Comparison of ENCODE assay signal across 21 cellular contexts in the genomic region with DNA sequence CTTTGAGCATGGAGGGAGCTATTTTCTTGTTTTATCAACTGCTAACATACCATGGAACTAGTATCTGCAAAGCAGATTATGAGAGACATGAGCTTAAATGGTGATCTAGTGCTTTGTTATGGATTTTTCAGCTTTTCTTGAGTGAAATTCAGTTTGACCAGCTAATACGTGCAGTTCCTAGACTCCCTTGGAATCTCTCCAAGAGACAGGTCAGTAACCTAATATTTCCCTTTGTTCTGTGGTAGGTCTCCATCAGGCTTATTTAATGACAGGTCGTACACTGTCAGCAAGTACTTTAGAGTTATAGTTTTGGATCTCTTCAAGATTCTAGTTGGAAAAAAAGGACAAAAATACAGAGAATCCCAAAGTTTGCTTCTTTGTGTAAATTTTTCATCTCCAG.
"Had no signal": no experiment of that assay in that cellular context is flagged by ENCODE, and none has a peak within 500 bp of the region (broad histone marks: within the 10 kb centered on the region; RNA-seq: fewer than 3 reads in every experiment).

No MANE protein-coding gene starts in this region.

- ATAC-seq: gastrocnemius medialis; heart right ventricle; stimulated activated naive B cell treated with anti-CD40 and anti-IgM and Interleukin-4, amounts not matched to agents 10 μg/mL and 1 μg/mL and 100 μg/mL, for 72 hours had no signal

- H3K27ac Mint-ChIP-seq: activated B cell treated with CpG ODN at 0.5 μM for 24 hours; activated naive CD8-positive, alpha-beta T cell treated with anti-CD3 and anti-CD28 coated beads for 36 hours; activated T-helper 1 cell treated with anti-CD3 and anti-CD28 coated beads, Interleukin-12 subunit alpha, Interleukin-12 subunit beta, Interleukin-2, Interleukin-4 antibody, amounts not matched to agents 30 ng/mL and 10 ng/mL and 1 ng/mL, durations not matched to agents 14 hours and 24 hours and 36 hours; endodermal cell; naive B cell; stimulated activated naive B cell treated with anti-CD40 and anti-IgM and Interleukin-4, amounts not matched to agents 10 μg/mL and 1 μg/mL and 100 μg/mL, for 72 hours; T-helper 2 cell treated with Interferon-gamma antibody and Interleukin-4, amounts not matched to agents 5 μg/mL and 100 μg/mL, for 36 hours had no signal

- H3K4me1 Mint-ChIP-seq: activated B cell treated with CpG ODN at 0.5 μM for 24 hours; activated naive CD8-positive, alpha-beta T cell treated with anti-CD3 and anti-CD28 coated beads for 36 hours; endodermal cell; naive B cell; stimulated activated naive B cell treated with anti-CD40 and anti-IgM and Interleukin-4, amounts not matched to agents 10 μg/mL and 1 μg/mL and 100 μg/mL, for 72 hours had no signal

- H3K27me3 Mint-ChIP-seq: activated B cell treated with CpG ODN at 0.5 μM for 24 hours; activated naive CD8-positive, alpha-beta T cell treated with anti-CD3 and anti-CD28 coated beads for 36 hours; stimulated activated naive B cell treated with anti-CD40 and anti-IgM and Interleukin-4, amounts not matched to agents 10 μg/mL and 1 μg/mL and 100 μg/mL, for 72 hours had no signal

- H3K4me3 ChIP-seq: dorsolateral prefrontal cortex, gastrocnemius medialis, heart right ventricle, right atrium auricular region, thyroid gland had no signal

- FAIRE-seq: urothelium cell line had no signal

- H3K36me3 ChIP-seq: brain microvascular endothelial cell, gastrocnemius medialis, heart right ventricle, right atrium auricular region, thyroid gland had no signal

- H3K27me3 ChIP-seq: brain microvascular endothelial cell, dorsolateral prefrontal cortex, gastrocnemius medialis, heart right ventricle, right atrium auricular region, thyroid gland had no signal

- H3K4me3 Mint-ChIP-seq: activated B cell treated with CpG ODN at 0.5 μM for 24 hours; activated naive CD8-positive, alpha-beta T cell treated with anti-CD3 and anti-CD28 coated beads for 36 hours; activated T-helper 1 cell treated with anti-CD3 and anti-CD28 coated beads, Interleukin-12 subunit alpha, Interleukin-12 subunit beta, Interleukin-2, Interleukin-4 antibody, amounts not matched to agents 30 ng/mL and 10 ng/mL and 1 ng/mL, durations not matched to agents 14 hours and 24 hours and 36 hours; endodermal cell; naive B cell; stimulated activated naive B cell treated with anti-CD40 and anti-IgM and Interleukin-4, amounts not matched to agents 10 μg/mL and 1 μg/mL and 100 μg/mL, for 72 hours; T-helper 2 cell treated with Interferon-gamma antibody and Interleukin-4, amounts not matched to agents 5 μg/mL and 100 μg/mL, for 36 hours had no signal

- DNase-seq: activated B cell treated with CpG ODN at 0.5 μM for 24 hours; activated CD4-positive, alpha-beta T cell treated with anti-CD3 and anti-CD28 coated beads, Interleukin-2, amount 50 U/mL, for 1 hour; activated CD8-positive, alpha-beta memory T cell treated with anti-CD3 and anti-CD28 coated beads for 24 hours; activated naive CD8-positive, alpha-beta T cell treated with anti-CD3 and anti-CD28 coated beads for 36 hours; brain microvascular endothelial cell; cerebellar nuclear complex; dorsolateral prefrontal cortex; endodermal cell; erythroblast; gastrocnemius medialis; heart right ventricle; mammary epithelial cell; naive B cell; posterior cingulate gyrus; stimulated activated CD4-positive, alpha-beta T cell treated with anti-CD3 and anti-CD28 coated beads, Interleukin-2, amount 100 ng/mL, for 48 hours; stimulated activated naive B cell treated with anti-CD40 and anti-IgM and Interleukin-4, amounts not matched to agents 10 μg/mL and 1 μg/mL and 100 μg/mL, for 72 hours; thyroid gland had no signal
